Comparison of ENCODE assay signal across 1 cellular context in genomic region chr10:14659626-14660196, GRCh38.
A peak's percentile ranks its signal among the peaks of the same experiment; 100 is the strongest.
TF ChIP-seq lines count a peak whose summit lies in the region.

No MANE protein-coding gene starts in this region.

TF ChIP-seq in GM12878, 131 proteins besides CTCF, POLR2A, EP300 and RAD21 (continued from another document and continues in another):
- TF ChIP-seq ZNF687 (IDR thresholded peaks at IDR 0.05), result no peak; the same call in none of the 2 replicates
- TF ChIP-seq, protein P1, sequence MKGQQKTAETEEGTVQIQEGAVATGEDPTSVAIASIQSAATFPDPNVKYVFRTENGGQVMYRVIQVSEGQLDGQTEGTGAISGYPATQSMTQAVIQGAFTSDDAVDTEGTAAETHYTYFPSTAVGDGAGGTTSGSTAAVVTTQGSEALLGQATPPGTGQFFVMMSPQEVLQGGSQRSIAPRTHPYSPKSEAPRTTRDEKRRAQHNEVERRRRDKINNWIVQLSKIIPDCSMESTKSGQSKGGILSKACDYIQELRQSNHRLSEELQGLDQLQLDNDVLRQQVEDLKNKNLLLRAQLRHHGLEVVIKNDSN (IDR thresholded peaks at IDR 0.05; ENCODE audit: borderline replicate concordance, extremely low read length, insufficient read depth, low read depth, low read length), result no peak
- TF ChIP-seq BMI1 (IDR thresholded peaks at IDR 0.05; ENCODE audit: borderline replicate concordance), result peak; percentile 84
- TF ChIP-seq JUND (IDR thresholded peaks at IDR 0.05; ENCODE audit: low read depth, low read length), result 0 out of 2 replicates have a peak, but pooled peaks have one; percentile 16
- TF ChIP-seq SRF (IDR thresholded peaks at IDR 0.05; ENCODE audit: low read depth in 2 of 2, low read length in 2 of 2), result no peak
- no peak for TF ChIP-seq RB1 (IDR thresholded peaks at IDR 0.05; ENCODE audit: borderline replicate concordance)
- TF ChIP-seq PAX5 (IDR thresholded peaks at IDR 0.05; ENCODE audit: borderline replicate concordance, low read depth, low read length), result peak; percentile 72
- TF ChIP-seq, protein P2, sequence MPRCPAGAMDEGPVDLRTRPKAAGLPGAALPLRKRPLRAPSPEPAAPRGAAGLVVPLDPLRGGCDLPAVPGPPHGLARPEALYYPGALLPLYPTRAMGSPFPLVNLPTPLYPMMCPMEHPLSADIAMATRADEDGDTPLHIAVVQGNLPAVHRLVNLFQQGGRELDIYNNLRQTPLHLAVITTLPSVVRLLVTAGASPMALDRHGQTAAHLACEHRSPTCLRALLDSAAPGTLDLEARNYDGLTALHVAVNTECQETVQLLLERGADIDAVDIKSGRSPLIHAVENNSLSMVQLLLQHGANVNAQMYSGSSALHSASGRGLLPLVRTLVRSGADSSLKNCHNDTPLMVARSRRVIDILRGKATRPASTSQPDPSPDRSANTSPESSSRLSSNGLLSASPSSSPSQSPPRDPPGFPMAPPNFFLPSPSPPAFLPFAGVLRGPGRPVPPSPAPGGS (IDR thresholded peaks at IDR 0.05; ENCODE audit: borderline replicate concordance, insufficient read depth, low read depth, low read length, poor library complexity, severe bottlenecking), result peak; percentile 73
- peak; percentile 87 for TF ChIP-seq NBN (IDR thresholded peaks at IDR 0.05)
- no peak for TF ChIP-seq POLR2AphosphoS2 (IDR thresholded peaks at IDR 0.05; ENCODE audit: low read depth, low read length)
- TF ChIP-seq KLF5 (IDR thresholded peaks at IDR 0.05; ENCODE audit: partially characterized antibody), result peak; percentile 76
- TF ChIP-seq CHD2 (IDR thresholded peaks at IDR 0.05; ENCODE audit: borderline replicate concordance, low read depth, low read length), result peak; percentile 79
- 0 out of 2 replicates have a peak, but pooled peaks have one; percentile 36 for TF ChIP-seq TCF12 (IDR thresholded peaks at IDR 0.05; ENCODE audit: low read depth, low read length)
- TF ChIP-seq LARP7 (IDR thresholded peaks at IDR 0.05), result no peak
- no peak for TF ChIP-seq SREBF2 (IDR thresholded peaks at IDR 0.05; ENCODE audit: low read length)
- TF ChIP-seq KAT2A (conservative IDR thresholded peaks at IDR 0.05; ENCODE audit: control insufficient read depth, low read depth, low read length), result no peak
- TF ChIP-seq CREB1 (IDR thresholded peaks at IDR 0.05; ENCODE audit: low read depth), result peak; percentile 67; the same call in 1 of the 2 replicates
- TF ChIP-seq ATF7 (IDR thresholded peaks at IDR 0.05; ENCODE audit: low read depth), result peak; percentile 92
- no peak for TF ChIP-seq SIN3A (IDR thresholded peaks at IDR 0.05; ENCODE audit: low read depth, low read length)
- TF ChIP-seq CBFB (IDR thresholded peaks at IDR 0.05; ENCODE audit: low read depth), result peak; percentile 82; the same call in 1 of the 2 replicates
- peak; percentile 96 for TF ChIP-seq EED (IDR thresholded peaks at IDR 0.05; ENCODE audit: low read depth)
- TF ChIP-seq POLR2AphosphoS5 (IDR thresholded peaks at IDR 0.05; ENCODE audit: low read length), result no peak
- peak; percentile 99 for TF ChIP-seq FOXM1 (IDR thresholded peaks at IDR 0.05; ENCODE audit: low read depth, low read length)
- TF ChIP-seq GATAD2B (conservative IDR thresholded peaks at IDR 0.05; ENCODE audit: low read depth), result no peak; the same call in 1 of the 2 replicates
- TF ChIP-seq, protein P3, sequence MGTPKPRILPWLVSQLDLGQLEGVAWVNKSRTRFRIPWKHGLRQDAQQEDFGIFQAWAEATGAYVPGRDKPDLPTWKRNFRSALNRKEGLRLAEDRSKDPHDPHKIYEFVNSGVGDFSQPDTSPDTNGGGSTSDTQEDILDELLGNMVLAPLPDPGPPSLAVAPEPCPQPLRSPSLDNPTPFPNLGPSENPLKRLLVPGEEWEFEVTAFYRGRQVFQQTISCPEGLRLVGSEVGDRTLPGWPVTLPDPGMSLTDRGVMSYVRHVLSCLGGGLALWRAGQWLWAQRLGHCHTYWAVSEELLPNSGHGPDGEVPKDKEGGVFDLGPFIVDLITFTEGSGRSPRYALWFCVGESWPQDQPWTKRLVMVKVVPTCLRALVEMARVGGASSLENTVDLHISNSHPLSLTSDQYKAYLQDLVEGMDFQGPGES (IDR thresholded peaks at IDR 0.05), result no peak
- TF ChIP-seq CBX5 (IDR thresholded peaks at IDR 0.05; ENCODE audit: low read depth), result peak; percentile 89
- TF ChIP-seq MEF2B (IDR thresholded peaks at IDR 0.05; ENCODE audit: partially characterized antibody, poor library complexity, severe bottlenecking), result peak; percentile 96
- peak; percentile 46; the same call in 1 of the 2 replicates for TF ChIP-seq NR2C1 (IDR thresholded peaks at IDR 0.05)
- TF ChIP-seq HDAC2 (IDR thresholded peaks at IDR 0.05), result no peak
- no peak for TF ChIP-seq CHD1 (IDR thresholded peaks at IDR 0.05; ENCODE audit: low read depth, low read length)
- peak; percentile 35; the same call in 1 of the 2 replicates for TF ChIP-seq ZBTB40 (IDR thresholded peaks at IDR 0.05; ENCODE audit: borderline replicate concordance)
- peak; percentile 82 for TF ChIP-seq PML (IDR thresholded peaks at IDR 0.05; ENCODE audit: low read length)
- no peak for TF ChIP-seq ZZZ3 (IDR thresholded peaks at IDR 0.05; ENCODE audit: control insufficient read depth, insufficient read length, low read depth)
- no peak for TF ChIP-seq WRNIP1 (IDR thresholded peaks at IDR 0.05; ENCODE audit: borderline replicate concordance, low read depth, low read length)
- TF ChIP-seq E2F8 (IDR thresholded peaks at IDR 0.05; ENCODE audit: low read depth, partially characterized antibody), result no peak
- peak; percentile 74; the same call in 1 of the 2 replicates for TF ChIP-seq BCL11A (IDR thresholded peaks at IDR 0.05; ENCODE audit: low read depth, low read length)
- TF ChIP-seq ZNF207 (IDR thresholded peaks at IDR 0.05; ENCODE audit: borderline replicate concordance), result no peak
- TF ChIP-seq, protein P4, sequence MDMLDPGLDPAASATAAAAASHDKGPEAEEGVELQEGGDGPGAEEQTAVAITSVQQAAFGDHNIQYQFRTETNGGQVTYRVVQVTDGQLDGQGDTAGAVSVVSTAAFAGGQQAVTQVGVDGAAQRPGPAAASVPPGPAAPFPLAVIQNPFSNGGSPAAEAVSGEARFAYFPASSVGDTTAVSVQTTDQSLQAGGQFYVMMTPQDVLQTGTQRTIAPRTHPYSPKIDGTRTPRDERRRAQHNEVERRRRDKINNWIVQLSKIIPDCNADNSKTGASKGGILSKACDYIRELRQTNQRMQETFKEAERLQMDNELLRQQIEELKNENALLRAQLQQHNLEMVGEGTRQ (IDR thresholded peaks at IDR 0.05; ENCODE audit: borderline replicate concordance, low read depth, low read length), result no peak
- peak; percentile 83 for TF ChIP-seq ZNF217 (IDR thresholded peaks at IDR 0.05)
- no peak for TF ChIP-seq SREBF1 (IDR thresholded peaks at IDR 0.05; ENCODE audit: low read length)
- TF ChIP-seq NR2C2 (IDR thresholded peaks at IDR 0.05; ENCODE audit: borderline replicate concordance, control insufficient read depth, insufficient read length, low read depth), result no peak
- peak; percentile 73 for TF ChIP-seq YY1 (IDR thresholded peaks at IDR 0.05; ENCODE audit: low read depth, low read length)
- peak in 1 of 2 experiments; percentile 99; a peak in 2 of 4 replicates for TF ChIP-seq CEBPB (IDR thresholded peaks at IDR 0.05; ENCODE audit: borderline replicate concordance in 1 of 2, low read depth in 2 of 2, low read length in 2 of 2)
- peak; percentile 35; the same call in 1 of the 2 replicates for TF ChIP-seq SMC3 (IDR thresholded peaks at IDR 0.05; ENCODE audit: borderline replicate concordance, low read length)
- peak; percentile 99 for TF ChIP-seq SKIL (IDR thresholded peaks at IDR 0.05; ENCODE audit: low read depth, poor library complexity, severe bottlenecking)
- TF ChIP-seq BACH1 (IDR thresholded peaks at IDR 0.05; ENCODE audit: borderline replicate concordance), result peak; percentile 30; the same call in 1 of the 2 replicates
- TF ChIP-seq, protein P5, sequence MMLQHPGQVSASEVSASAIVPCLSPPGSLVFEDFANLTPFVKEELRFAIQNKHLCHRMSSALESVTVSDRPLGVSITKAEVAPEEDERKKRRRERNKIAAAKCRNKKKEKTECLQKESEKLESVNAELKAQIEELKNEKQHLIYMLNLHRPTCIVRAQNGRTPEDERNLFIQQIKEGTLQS (IDR thresholded peaks at IDR 0.05; ENCODE audit: borderline replicate concordance, extremely low read depth, low read depth, low read length), result no peak
- no peak for TF ChIP-seq HDAC6 (IDR thresholded peaks at IDR 0.05; ENCODE audit: unreplicated experiment)
- TF ChIP-seq MXI1 (IDR thresholded peaks at IDR 0.05; ENCODE audit: low read depth, low read length), result no peak
